Comparison of ENCODE assay signal across 16 cellular contexts in the genomic region with DNA sequence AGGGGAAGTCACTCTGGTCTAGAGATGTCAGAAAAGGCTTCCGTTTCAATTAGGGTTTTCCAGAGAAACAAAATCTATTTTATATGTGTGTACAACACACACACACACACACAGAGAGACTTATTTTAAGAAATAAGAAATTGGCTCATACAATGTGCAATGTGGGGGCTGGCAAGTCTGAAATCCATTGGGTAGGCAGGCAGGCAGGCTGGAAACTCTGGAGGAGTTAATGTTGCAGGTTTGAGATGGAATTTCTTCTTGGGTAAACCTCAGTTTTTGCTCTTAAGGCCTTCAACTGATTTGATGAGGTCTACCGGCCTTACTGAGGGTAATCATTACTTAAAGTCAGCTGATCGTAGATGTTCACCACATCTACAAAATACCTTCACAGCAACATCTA.
DNase-seq lines count a peak whose midpoint lies in the region; ATAC-seq and TF ChIP-seq lines count a peak whose summit lies in the region.
"Had no signal": no experiment of that assay in that cellular context is flagged by ENCODE, and none has a peak within 500 bp of the region (broad histone marks: within the 10 kb centered on the region; RNA-seq: fewer than 3 reads in every experiment).

No MANE protein-coding gene starts in this region.

- TF ChIP-seq CTCF in GM10266 (IDR thresholded peaks at IDR 0.05; ENCODE audit: control insufficient read depth, insufficient read depth, low read depth, missing control alignments) (no peak), smooth muscle cell (IDR thresholded peaks at IDR 0.05; ENCODE audit: borderline replicate concordance, insufficient read depth, poor library complexity, severe bottlenecking) (no peak)

- peak; percentile 13 for DNase-seq in NCI-H82 treated with DMSO at 0.1 percent for 48 hours (lab: John Stamatoyannopoulos, UW; ENCODE audit: unreplicated experiment)
- DNase-seq in head of caudate nucleus, result peak in 26 of 42 donors; percentile 7 to 72 (median 26)
- DNase-seq in putamen (ENCODE audit: low spot score), result peak; percentile 9
- DNase-seq in GM10266 (ENCODE audit: extremely low spot score), result no peak
- no peak for DNase-seq in smooth muscle cell (lab: John Stamatoyannopoulos, UW; ENCODE audit: unreplicated experiment)
- DNase-seq in right cardiac atrium, result no peak
- DNase-seq: C1 segment of cervical spinal cord; Calu3; CD4-positive, alpha-beta memory T cell; COR-L47; DMS79; EL; GDM1; GM23248; H9 had no signal

- no peak overlapping the region for H3K4me3 ChIP-seq in smooth muscle cell
- H3K4me3 ChIP-seq in right cardiac atrium (ENCODE audit: low read length), result no peak overlapping the region
- H3K4me3 ChIP-seq: GM23248 had no signal

- no peaks in the 10 kb centered on the region for H3K36me3 ChIP-seq in smooth muscle cell (ENCODE audit: low read depth)

- no peaks in the 10 kb centered on the region for H3K27me3 ChIP-seq in smooth muscle cell (ENCODE audit: low read depth)
- H3K27me3 ChIP-seq in right cardiac atrium (ENCODE audit: control insufficient read depth, insufficient read depth), result no peaks in the 10 kb centered on the region

- no peaks in the 10 kb centered on the region for H3K79me2 ChIP-seq in smooth muscle cell (ENCODE audit: low read depth)

- no peak overlapping the region for H2AFZ ChIP-seq in smooth muscle cell (ENCODE audit: low read depth)
- H2AFZ ChIP-seq: GM23248 had no signal

- WGBS in smooth muscle cell (ENCODE audit: low lambda C conversion rate), result 100% methylated on average over 3 of the region's 3 CpGs
- WGBS in right cardiac atrium, result 87% methylated on average over 3 of the region's 3 CpGs

- no peaks in the 10 kb centered on the region for H4K20me1 ChIP-seq in smooth muscle cell (ENCODE audit: low read depth)

- H3K4me2 ChIP-seq in smooth muscle cell, result no peak overlapping the region

- H3K27ac ChIP-seq in smooth muscle cell (ENCODE audit: low read depth), result no peak overlapping the region
- no peak overlapping the region for H3K27ac ChIP-seq in right cardiac atrium (ENCODE audit: low read length)
- H3K27ac ChIP-seq: GM23248 had no signal

- no peak for ATAC-seq in right cardiac atrium
- ATAC-seq: HCT116 had no signal

- intact Hi-C loops in head of caudate nucleus (cut with DNase I) (no loop called here), right cardiac atrium (cut with DNase I) (no loop called here)

- peaks cover 4% of the 10 kb centered on the region for H3K9me3 ChIP-seq in smooth muscle cell (replicated peaks; ENCODE audit: low read depth)
- H3K9me3 ChIP-seq in right cardiac atrium (ENCODE audit: control insufficient read depth, low read length), result no peaks in the 10 kb centered on the region

- no peaks in the 10 kb centered on the region for H3F3A ChIP-seq in smooth muscle cell (ENCODE audit: low read depth)

- H3K4me1 ChIP-seq in smooth muscle cell (ENCODE audit: low read depth) (no peaks in the 10 kb centered on the region), right cardiac atrium (ENCODE audit: control insufficient read depth, insufficient read depth, low read length) (no peaks in the 10 kb centered on the region)

- no peak overlapping the region for H3K9ac ChIP-seq in smooth muscle cell (ENCODE audit: low read depth)
- H3K9ac ChIP-seq: GM23248 had no signal

Comparison
In these comparisons a context has a peak if more than half of its experiments do, and no peak if none do; other contexts are left out.
1. DNase-seq: peak in NCI-H82 treated with DMSO at 0.1 percent for 48 hours (single experiment), head of caudate nucleus (26 of 42) and putamen (single experiment); none in GM10266 (single experiment), smooth muscle cell (single experiment) and right cardiac atrium (0 of 3).